12 cellular contexts compared by ENCODE assay signal in the genomic region with DNA sequence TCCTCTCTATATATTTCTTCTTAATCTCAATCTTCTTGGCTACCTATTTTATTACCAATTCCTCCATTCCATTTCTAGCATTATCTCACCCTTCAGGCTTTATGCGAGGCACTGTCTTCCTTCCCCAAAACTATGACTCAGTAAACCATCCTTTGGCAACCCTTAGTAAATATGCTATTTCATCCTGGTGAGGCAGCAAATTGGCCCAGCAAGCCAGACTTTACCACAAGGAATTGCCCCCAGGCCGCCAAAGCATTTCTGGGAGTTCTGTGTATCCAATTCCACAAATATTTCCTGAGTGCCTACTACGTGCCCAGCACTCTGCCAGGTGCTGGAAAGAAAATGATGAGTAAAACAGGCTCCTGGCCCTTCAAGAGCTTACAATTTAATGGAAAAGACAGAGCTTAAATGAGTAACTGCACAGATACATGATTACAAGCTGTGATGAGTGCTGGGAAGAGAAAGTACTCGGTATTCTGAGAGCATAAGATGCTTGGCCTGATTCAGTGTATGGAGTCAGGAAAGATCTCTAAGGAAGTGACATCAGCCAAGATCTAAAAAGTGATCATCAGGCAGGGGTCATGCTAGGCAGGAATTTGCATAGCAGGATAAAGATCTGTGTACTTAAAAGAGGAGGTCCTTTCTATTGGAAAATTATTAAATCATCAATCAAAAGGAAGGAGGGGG.
DNase-seq lines count a peak whose midpoint lies in the region; ATAC-seq and TF ChIP-seq lines count a peak whose summit lies in the region.
"Had no signal": no experiment of that assay in that cellular context is flagged by ENCODE, and none has a peak within 500 bp of the region (broad histone marks: within the 10 kb centered on the region; RNA-seq: fewer than 3 reads in every experiment).

No MANE protein-coding gene starts in this region.

- H3K14ac ChIP-seq in IMR-90 (replicated peaks; ENCODE audit: low read depth, low read length), result no peak overlapping the region; the same call in 1 of the 2 replicates

- no peak overlapping the region for H2AFZ ChIP-seq in IMR-90 (replicated peaks; ENCODE audit: low read length, poor library complexity)

- H4K8ac ChIP-seq in IMR-90 (ENCODE audit: low read depth in 2 of 2, low read length in 2 of 2), result peak overlapping the region in 1 of 2 experiments; percentile 56; a peak in 1 of 4 replicates

- ATAC-seq in IMR-90 (ENCODE audit: low read depth), result peak; percentile 54
- peak; percentile 97 for ATAC-seq in foreskin keratinocyte
- ATAC-seq in GM18498 (IDR thresholded peaks at IDR 0.05; ENCODE audit: unreplicated experiment), result no peak

- H3K27me3 ChIP-seq in IMR-90 (ENCODE audit: control insufficient read depth, insufficient read depth, low read length) (no peaks in the 10 kb centered on the region), foreskin keratinocyte (no peaks in the 10 kb centered on the region)

- H2BK120ac ChIP-seq in IMR-90 (ENCODE audit: low read depth, low read length), result peak overlapping the region; percentile 72

- no peak overlapping the region for H2AK9ac ChIP-seq in IMR-90 (replicated peaks; ENCODE audit: low read depth, low read length, poor library complexity)

- peak overlapping the region; percentile 70; the same call in 1 of the 2 replicates for H3K4ac ChIP-seq in IMR-90 (ENCODE audit: low read depth, low read length)

- H3K27ac ChIP-seq in IMR-90 (ENCODE audit: insufficient read depth, low read length) (no peak overlapping the region), foreskin keratinocyte (no peak overlapping the region)
- H3K27ac ChIP-seq: 22Rv1 had no signal

- no peaks in the 10 kb centered on the region for H3K9me3 ChIP-seq in IMR-90 (ENCODE audit: control insufficient read depth, insufficient read depth, low read length)

- 14% methylated on average over 1 of the region's 4 CpGs; no CpG with 5 or more reads in 1 of the 2 experiments for WGBS in IMR-90 (ENCODE audit: extremely low coverage in 2 of 2, insufficient read length in 1 of 2), 2 experiments

- no peak for TF ChIP-seq POLR2A in IMR-90 (IDR thresholded peaks at IDR 0.05; ENCODE audit: low read depth, low read length)

- H3K56ac ChIP-seq in IMR-90 (ENCODE audit: extremely low read depth, insufficient read depth, low read length), result no peak overlapping the region

- H3K36me3 ChIP-seq in IMR-90 (ENCODE audit: control insufficient read depth, insufficient read depth, low read length), result no peaks in the 10 kb centered on the region

- intact Hi-C loops in IMR-90 (cut with micrococcal nuclease), result loop anchor here (5.0 kb wide), 1 partner anchor 63 kb away; no protein-coding TSS in a partner anchor

- H2AK5ac ChIP-seq in IMR-90 (ENCODE audit: low read depth, low read length), result no peak overlapping the region

- dilution Hi-C loops in IMR-90 (cut with HindIII; ENCODE audit: low sequenced_read_pairs, unreplicated experiment), result no loop called here

- peak overlapping the region; percentile 52; the same call in 1 of the 2 replicates for H4K5ac ChIP-seq in IMR-90 (ENCODE audit: low read depth, low read length)

- H3K79me1 ChIP-seq in IMR-90 (ENCODE audit: low read depth in 1 of 2, low read length in 2 of 2), result no peaks in the 10 kb centered on the region

- no peaks in the 10 kb centered on the region for H4K20me1 ChIP-seq in IMR-90 (ENCODE audit: insufficient read depth, low read length)

- no TSS peak for BruUV-seq in IMR-90 (replicated peaks; lab: Mats Ljungman, UMichigan)

- H3K4me2 ChIP-seq in IMR-90 (ENCODE audit: low read depth, low read length), result no peak overlapping the region

- POLR2A ChIA-PET in IMR-90 (lab: Charles Lee; ENCODE audit: unreplicated experiment), result no interaction called here

- H2BK5ac ChIP-seq in IMR-90 (ENCODE audit: low read depth, low read length, poor library complexity, severe bottlenecking), result peak overlapping the region; percentile 69

- no peak for TF ChIP-seq RAD21 in IMR-90 (IDR thresholded peaks at IDR 0.05; ENCODE audit: low read length)

- TF ChIP-seq CTCF in IMR-90 (conservative IDR thresholded peaks at IDR 0.05; ENCODE audit: low read depth, low read length) (no peak), foreskin keratinocyte (conservative IDR thresholded peaks at IDR 0.05) (no peak)

- in situ Hi-C loops in IMR-90 (cut with MboI; ENCODE audit: low sequenced_read_pairs), result no loop called here

- peak overlapping the region; percentile 44; the same call in 1 of the 2 replicates for H4K91ac ChIP-seq in IMR-90 (ENCODE audit: insufficient read depth, low read depth, low read length)

- DNase-seq in A172 (ENCODE audit: low spot score) (peak; percentile 35), IMR-90 (peak; percentile 69), amniotic epithelial cell (ENCODE audit: low read depth) (peak; percentile 55), foreskin keratinocyte (peak; percentile 77 to 91), NCI-H1092 (lab: John Stamatoyannopoulos, UW) (no peak), T-helper 2 cell (no peak), COLO829 (ENCODE audit: low spot score) (no peak)
- DNase-seq: midbrain, NCI-H1436 treated with DMSO at 0.1 percent for 48 hours, SW 1271 had no signal

- no peak overlapping the region for H3K4me3 ChIP-seq in IMR-90 (ENCODE audit: insufficient read depth, low read depth, low read length)

- CTCF ChIA-PET in IMR-90 (lab: Yijun Ruan, JAX), result interaction anchor here (0.6 kb wide), 1 partner anchor 19 kb away, joined by 4 read pairs; no protein-coding TSS in a partner anchor

- H3K4me1 ChIP-seq in IMR-90 (ENCODE audit: control insufficient read depth, insufficient read depth, low read length) (peaks cover 10% of the 10 kb centered on the region), foreskin keratinocyte (no peaks in the 10 kb centered on the region)

- H2BK15ac ChIP-seq in IMR-90 (ENCODE audit: low read depth, low read length), result no peak overlapping the region

- no peak overlapping the region for H3K9ac ChIP-seq in IMR-90 (ENCODE audit: low read depth, low read length)

- peak overlapping the region; percentile 60; the same call in 1 of the 2 replicates for H3K18ac ChIP-seq in IMR-90 (ENCODE audit: low read depth, low read length)

- H3K9me1 ChIP-seq in IMR-90 (ENCODE audit: insufficient read depth, low read length), result no peaks in the 10 kb centered on the region

- H2BK20ac ChIP-seq in IMR-90 (ENCODE audit: low read depth, low read length), result peak overlapping the region; percentile 78

- no peak overlapping the region for H3K23ac ChIP-seq in IMR-90 (ENCODE audit: low read depth, low read length)

TF ChIP-seq in IMR-90, 13 proteins besides CTCF, POLR2A, EP300 and RAD21:
- TF ChIP-seq CHD1 (IDR thresholded peaks at IDR 0.05; ENCODE audit: low read depth, low read length) (no peak), NFE2L2 (IDR thresholded peaks at IDR 0.05; ENCODE audit: low read depth, low read length) (peak; percentile 57; the same call in 1 of the 2 replicates), CEBPB (IDR thresholded peaks at IDR 0.05; ENCODE audit: low read depth, low read length) (peak; percentile 34; the same call in 1 of the 2 replicates), FOS (IDR thresholded peaks at IDR 0.05; ENCODE audit: low read depth, low read length) (peak; percentile 13; the same call in 1 of the 2 replicates)

Comparison
In these comparisons a context has a peak if more than half of its experiments do, and no peak if none do; other contexts are left out.
1. DNase-seq: peak in A172 (single experiment), IMR-90 (single experiment), amniotic epithelial cell (single experiment) and foreskin keratinocyte (2 of 2); none in NCI-H1092 (single experiment), T-helper 2 cell (0 of 5) and COLO829 (single experiment).